Comparison of ENCODE assay signal across 12 cellular contexts in genomic region chr19:39297931-39298634, GRCh38. TPM values are rescaled to one million over a fixed set of nuclear protein-coding genes. Genes with fewer than 3 reads are reported as not detected.
DNase-seq lines count a peak whose midpoint lies in the region; ATAC-seq, FAIRE-seq and TF ChIP-seq lines count a peak whose summit lies in the region.
"Had no signal": no experiment of that assay in that cellular context is flagged by ENCODE, and none has a peak within 500 bp of the region (broad histone marks: within the 10 kb centered on the region; RNA-seq: fewer than 3 reads in every experiment).

No MANE protein-coding gene starts in this region.

- H3K4me2 ChIP-seq in Loucy (ENCODE audit: low read depth, low read length, poor library complexity, severe bottlenecking), result peak overlapping the region; percentile 69
- H3K4me2 ChIP-seq in K562 (ENCODE audit: insufficient read depth, low read length), result no peak overlapping the region

- H3K27ac ChIP-seq in K562 (ENCODE audit: extremely low read depth, low read depth, low read length), result no peak overlapping the region
- H3K27ac ChIP-seq: body of pancreas had no signal

- H3K4me1 ChIP-seq in Loucy (ENCODE audit: insufficient read depth, low read length, poor library complexity, severe bottlenecking) (peaks cover 12% of the 10 kb centered on the region), K562 (replicated peaks in 1 of 2; ENCODE audit: control insufficient read depth in 2 of 2, insufficient read depth in 2 of 2, low read length in 2 of 2) (peaks cover 0 to 13% of the 10 kb centered on the region in 2 experiments; a peak in 2 of 5 replicates)
- H3K4me1 ChIP-seq: body of pancreas had no signal

- H3K27ac Mint-ChIP-seq in activated CD8-positive, alpha-beta T cell treated with anti-CD3 and anti-CD28 coated beads for 36 hours, result peak overlapping the region; percentile 73
- H3K27ac Mint-ChIP-seq in stimulated activated naive B cell treated with anti-CD40 and anti-IgM and Interleukin-4, amounts not matched to agents 10 μg/mL and 1 μg/mL and 100 μg/mL, for 72 hours, result no peak overlapping the region

- H3K9me3 ChIP-seq in Loucy (ENCODE audit: insufficient read depth, low read depth, low read length) (no peaks in the 10 kb centered on the region), K562 (replicated peaks; ENCODE audit: control insufficient read depth, insufficient read depth, low read depth, low read length) (no peaks in the 10 kb centered on the region)
- H3K9me3 ChIP-seq: body of pancreas had no signal

- H3K27me3 Mint-ChIP-seq in activated CD8-positive, alpha-beta T cell treated with anti-CD3 and anti-CD28 coated beads for 36 hours, result no peaks in the 10 kb centered on the region
- peaks cover 16 to 19% of the 10 kb centered on the region in 2 donors for H3K27me3 Mint-ChIP-seq in stimulated activated naive B cell treated with anti-CD40 and anti-IgM and Interleukin-4, amounts not matched to agents 10 μg/mL and 1 μg/mL and 100 μg/mL, for 72 hours

- H3K4me1 Mint-ChIP-seq in activated CD8-positive, alpha-beta T cell treated with anti-CD3 and anti-CD28 coated beads for 36 hours (ENCODE audit: low read depth), result peaks cover 18% of the 10 kb centered on the region
- peaks cover 0 to 2% of the 10 kb centered on the region in 2 donors for H3K4me1 Mint-ChIP-seq in stimulated activated naive B cell treated with anti-CD40 and anti-IgM and Interleukin-4, amounts not matched to agents 10 μg/mL and 1 μg/mL and 100 μg/mL, for 72 hours

- in situ Hi-C loops in K562 (cut with MboI), result no loop called here

- H3F3A ChIP-seq in Loucy (ENCODE audit: low read depth), result no peaks in the 10 kb centered on the region

- no peak for TF ChIP-seq POLR2A in K562 (conservative IDR thresholded peaks at IDR 0.05)

- peak overlapping the region; percentile 8 for H3K4me3 Mint-ChIP-seq in activated CD8-positive, alpha-beta T cell treated with anti-CD3 and anti-CD28 coated beads for 36 hours
- no peak overlapping the region for H3K4me3 Mint-ChIP-seq in stimulated activated naive B cell treated with anti-CD40 and anti-IgM and Interleukin-4, amounts not matched to agents 10 μg/mL and 1 μg/mL and 100 μg/mL, for 72 hours

- intact Hi-C loops in activated CD8-positive, alpha-beta T cell treated with anti-CD3 and anti-CD28 coated beads for 36 hours (cut with micrococcal nuclease), result no loop called here
- intact Hi-C loops in K562 (cut with micrococcal nuclease), result no loop called here

- FAIRE-seq in K562 (lab: Jason Lieb, UNC), result no peak
- FAIRE-seq: D721Med had no signal

- H3K36me3 ChIP-seq in Loucy (ENCODE audit: insufficient read depth, low read length) (no peaks in the 10 kb centered on the region), K562 (ENCODE audit: control insufficient read depth, insufficient read depth, low read length) (no peaks in the 10 kb centered on the region)

- H3K27me3 ChIP-seq in Loucy (ENCODE audit: insufficient read depth, low read length, poor library complexity, severe bottlenecking) (no peaks in the 10 kb centered on the region), K562 (ENCODE audit: control insufficient read depth in 2 of 2, insufficient read depth in 2 of 2, low read length in 2 of 2) (peaks cover 4 to 14% of the 10 kb centered on the region in 2 experiments; a peak in 2 of 5 replicates)
- H3K27me3 ChIP-seq: body of pancreas had no signal

- POLR2A ChIA-PET in activated CD8-positive, alpha-beta T cell treated with anti-CD3 and anti-CD28 coated beads for 36 hours (lab: Charles Lee), result no interaction called here
- POLR2A ChIA-PET in K562 (lab: Yijun Ruan, JAX), result interaction anchor here (0.6 kb wide), 1 partner anchor 33 kb away, joined by 3 read pairs; no protein-coding TSS in a partner anchor

- DNase-seq in activated CD8-positive, alpha-beta T cell treated with anti-CD3 and anti-CD28 coated beads for 36 hours, result peak; percentile 84
- DNase-seq in K562 (ENCODE audit: extremely low read depth in 1 of 4, low spot score in 3 of 4) (no peak), NCI-H2081 (lab: John Stamatoyannopoulos, UW) (no peak), NCI-H2081 treated with DMSO at 0.1 percent for 48 hours (lab: John Stamatoyannopoulos, UW) (no peak)
- peak; percentile 38 for DNase-seq in stimulated activated CD8-positive, alpha-beta memory T cell treated with anti-CD3 and anti-CD28 coated beads, Interleukin-15, amount 100 ng/mL, for 1 hour (ENCODE audit: low read depth)
- no peak for DNase-seq in stimulated activated naive B cell treated with anti-CD40 and anti-IgM and Interleukin-4, amounts not matched to agents 10 μg/mL and 1 μg/mL and 100 μg/mL, for 72 hours

- H4K20me1 ChIP-seq in Loucy (ENCODE audit: insufficient read depth, low read length, poor library complexity, severe bottlenecking), result no peaks in the 10 kb centered on the region
- H4K20me1 ChIP-seq in K562 (replicated peaks; ENCODE audit: control insufficient read depth, insufficient read depth, low read length), result no peaks in the 10 kb centered on the region

- no peaks in the 10 kb centered on the region for H3K9me3 Mint-ChIP-seq in activated CD8-positive, alpha-beta T cell treated with anti-CD3 and anti-CD28 coated beads for 36 hours
- H3K9me3 Mint-ChIP-seq in stimulated activated naive B cell treated with anti-CD40 and anti-IgM and Interleukin-4, amounts not matched to agents 10 μg/mL and 1 μg/mL and 100 μg/mL, for 72 hours, result no peaks in the 10 kb centered on the region

- TF ChIP-seq CTCF in Loucy (conservative IDR thresholded peaks at IDR 0.05; ENCODE audit: low read length) (no peak), K562 (IDR thresholded peaks at IDR 0.05 in 2 of 3, conservative IDR thresholded peaks at IDR 0.05 in 1 of 3; ENCODE audit: insufficient read depth in 2 of 3, low read depth in 1 of 3, low read length in 3 of 3) (no peak)
- no peak for TF ChIP-seq CTCF in activated CD8-positive, alpha-beta T cell treated with anti-CD3 and anti-CD28 coated beads for 36 hours (IDR thresholded peaks at IDR 0.05)

- CTCF ChIA-PET in activated CD8-positive, alpha-beta T cell treated with anti-CD3 and anti-CD28 coated beads for 36 hours (lab: Charles Lee), result no interaction called here
- CTCF ChIA-PET in K562 (lab: Yijun Ruan, JAX; ENCODE audit: low intra/inter-chr PET ratio), result no interaction called here

- no peak for TF ChIP-seq RAD21 in K562 (CRISPR knock-in tag; conservative IDR thresholded peaks at IDR 0.05 in 1 of 2, IDR thresholded peaks at IDR 0.05 in 1 of 2)

- TF ChIP-seq EP300 in K562 (IDR thresholded peaks at IDR 0.05; ENCODE audit: low read length), result no peak

- no TSS peak for BruUV-seq in K562 (replicated peaks; lab: Mats Ljungman, UMichigan)

- peak overlapping the region; percentile 57 for H3K9ac ChIP-seq in Loucy (ENCODE audit: low read depth, low read length, poor library complexity, severe bottlenecking)
- H3K9ac ChIP-seq in K562 (ENCODE audit: insufficient read depth in 1 of 2, low read depth in 2 of 2, low read length in 2 of 2), result peak overlapping the region in 1 of 2 experiments; percentile 45; a peak in 1 of 4 replicates

- no peaks in the 10 kb centered on the region for H3K9me2 ChIP-seq in Loucy (replicated peaks; ENCODE audit: low read depth, low read length)

- H3K36me3 Mint-ChIP-seq in activated CD8-positive, alpha-beta T cell treated with anti-CD3 and anti-CD28 coated beads for 36 hours (ENCODE audit: low read depth), result no peaks in the 10 kb centered on the region
- H3K36me3 Mint-ChIP-seq in stimulated activated naive B cell treated with anti-CD40 and anti-IgM and Interleukin-4, amounts not matched to agents 10 μg/mL and 1 μg/mL and 100 μg/mL, for 72 hours, result no peaks in the 10 kb centered on the region

- peak overlapping the region; percentile 52 for H3K4me3 ChIP-seq in Loucy (ENCODE audit: low read length, poor library complexity, severe bottlenecking)
- H3K4me3 ChIP-seq in K562, result no peak overlapping the region
- H3K4me3 ChIP-seq: body of pancreas had no signal

- 41% methylated on average over 13 of the region's 17 CpGs for WGBS in K562 (ENCODE audit: insufficient coverage, low coverage, missing lambda C conversion rate)

- peak; percentile 96 for ATAC-seq in activated CD8-positive, alpha-beta T cell treated with anti-CD3 and anti-CD28 coated beads for 36 hours
- ATAC-seq in K562 (peak; percentile 53; the same call in 2 of the 3 replicates), GM21390 (IDR thresholded peaks at IDR 0.05; ENCODE audit: unreplicated experiment) (no peak)
- ATAC-seq in stimulated activated naive B cell treated with anti-CD40 and anti-IgM and Interleukin-4, amounts not matched to agents 10 μg/mL and 1 μg/mL and 100 μg/mL, for 72 hours (replicated peaks), result no peak
- ATAC-seq: body of pancreas had no signal

- no peaks in the 10 kb centered on the region for H3K9me1 ChIP-seq in K562 (ENCODE audit: control insufficient read depth, insufficient read depth, low read length)

- H3K79me2 ChIP-seq in Loucy (ENCODE audit: insufficient read depth, low read length) (no peaks in the 10 kb centered on the region), K562 (ENCODE audit: control insufficient read depth, insufficient read depth, low read length) (no peaks in the 10 kb centered on the region)

- H2AFZ ChIP-seq in Loucy (ENCODE audit: low read length), result peak overlapping the region; percentile 44; the same call in 1 of the 2 replicates
- H2AFZ ChIP-seq in K562 (ENCODE audit: low read depth, low read length), result no peak overlapping the region

RNA-seq across cellular contexts. Expression of gene IFNL1, which starts 1.9 kb away (rescaled TPM):
- total RNA-seq in activated CD8-positive, alpha-beta T cell treated with anti-CD3 and anti-CD28 coated beads for 36 hours, result not detected
- not detected in 2 replicates for total RNA-seq in K562 (2011; cell fraction: chromatin; rRNA removed; ENCODE audit: low replicate concordance)
- not detected in 2 replicates for total RNA-seq in K562 (2011; cell fraction: nucleolus; rRNA removed)
- not detected in 2 replicates for total RNA-seq in K562 (2011; cell fraction: nucleoplasm; rRNA removed)
- total RNA-seq in K562 (2014; rRNA removed) (not detected in 2 replicates), K562 (2014; rRNA removed; fragmentation: Illumina TruSeq; extraction: Trizol) (not detected in 2 replicates), K562 (2015; rRNA removed; fragmentation: Illumina TruSeq; extraction: Trizol) (not detected in 2 replicates), K562 (2021) (not detected in 2 replicates)
- polyA plus RNA-seq in K562 (2011; rRNA removed) (not detected in 2 replicates), K562 (2014; fragmentation: Illumina TruSeq; extraction: Trizol) (not detected in 2 replicates), K562 (2014; fragmentation: Nextera tagmentation; extraction: Ambion mirVana) (not detected), K562 (2014; rRNA removed) (not detected in 2 replicates)
- not detected in 2 replicates for polyA plus RNA-seq in K562 (2011; cell fraction: cytosol; rRNA removed)
- polyA plus RNA-seq in K562 (2011; cell fraction: nucleus; rRNA removed), result not detected in 2 replicates
- not detected in 2 replicates for polyA plus RNA-seq in K562 (2012)
- not detected in 2 replicates for polyA minus RNA-seq in K562 (2011; rRNA and poly(A)+ RNA removed)
- not detected in 2 replicates for polyA minus RNA-seq in K562 (2011; cell fraction: cytosol; rRNA and poly(A)+ RNA removed)
- not detected in 2 replicates for polyA minus RNA-seq in K562 (2011; cell fraction: nucleus; rRNA and poly(A)+ RNA removed)
- total RNA-seq: body of pancreas, lung microvascular endothelial cell, renal cortical epithelial cell had no signal

RNA-seq across cellular contexts. Expression of gene LRFN1, which starts 22.6 kb away (rescaled TPM):
- 1 to 10 TPM; 6.1 to 6.5 TPM for total RNA-seq in activated CD8-positive, alpha-beta T cell treated with anti-CD3 and anti-CD28 coated beads for 36 hours
- total RNA-seq in K562 (2011; cell fraction: chromatin; rRNA removed; ENCODE audit: low replicate concordance), result 2.3 and 5.9 TPM in 2 replicates
- 10.0 and 11.3 TPM in 2 replicates for total RNA-seq in K562 (2011; cell fraction: nucleolus; rRNA removed)
- total RNA-seq in K562 (2011; cell fraction: nucleoplasm; rRNA removed), result 5.9 and 6.6 TPM in 2 replicates
- 3.8 and 5.0 TPM in 2 replicates for total RNA-seq in K562 (2014; rRNA removed)
- 0.44 and 0.45 TPM in 2 replicates for total RNA-seq in K562 (2014; rRNA removed; fragmentation: Illumina TruSeq; extraction: Trizol)
- 1.1 and 1.3 TPM in 2 replicates for total RNA-seq in K562 (2015; rRNA removed; fragmentation: Illumina TruSeq; extraction: Trizol)
- total RNA-seq in K562 (2021), result 10.6 and 10.7 TPM in 2 replicates
- 0.52 and 1.0 TPM in 2 replicates for polyA plus RNA-seq in K562 (2011; rRNA removed)
- polyA plus RNA-seq in K562 (2011; cell fraction: cytosol; rRNA removed), result 1.9 and 4.7 TPM in 2 replicates
- 2.7 and 3.9 TPM in 2 replicates for polyA plus RNA-seq in K562 (2011; cell fraction: nucleus; rRNA removed)
- polyA plus RNA-seq in K562 (2012), result 4.1 and 4.7 TPM in 2 replicates
- polyA plus RNA-seq in K562 (2014; fragmentation: Illumina TruSeq; extraction: Trizol), result 1.3 and 2.1 TPM in 2 replicates
- under 1 TPM; 0.13 TPM for polyA plus RNA-seq in K562 (2014; fragmentation: Nextera tagmentation; extraction: Ambion mirVana)
- polyA plus RNA-seq in K562 (2014; rRNA removed), result 3.9 and 4.6 TPM in 2 replicates
- 0.98 and 1.0 TPM in 2 replicates for polyA minus RNA-seq in K562 (2011; rRNA and poly(A)+ RNA removed)
- 2.8 and 5.5 TPM in 2 replicates for polyA minus RNA-seq in K562 (2011; cell fraction: cytosol; rRNA and poly(A)+ RNA removed)
- polyA minus RNA-seq in K562 (2011; cell fraction: nucleus; rRNA and poly(A)+ RNA removed), result 2.7 and 3.8 TPM in 2 replicates

RNA-seq across cellular contexts. Expression of gene IFNL2, which starts 29.9 kb away (rescaled TPM):
- total RNA-seq in activated CD8-positive, alpha-beta T cell treated with anti-CD3 and anti-CD28 coated beads for 36 hours, result not detected
- total RNA-seq in K562 (2011; cell fraction: chromatin; rRNA removed; ENCODE audit: low replicate concordance), result not detected in 2 replicates
- total RNA-seq in K562 (2011; cell fraction: nucleolus; rRNA removed), result not detected in 2 replicates
- not detected in 2 replicates for total RNA-seq in K562 (2011; cell fraction: nucleoplasm; rRNA removed)
- total RNA-seq in K562 (2014; rRNA removed) (not detected in 2 replicates), K562 (2014; rRNA removed; fragmentation: Illumina TruSeq; extraction: Trizol) (not detected in 2 replicates), K562 (2015; rRNA removed; fragmentation: Illumina TruSeq; extraction: Trizol) (not detected in 2 replicates), K562 (2021) (not detected in 2 replicates)
- polyA plus RNA-seq in K562 (2011; rRNA removed) (not detected in 2 replicates), K562 (2014; fragmentation: Illumina TruSeq; extraction: Trizol) (not detected in 2 replicates), K562 (2014; fragmentation: Nextera tagmentation; extraction: Ambion mirVana) (not detected), K562 (2014; rRNA removed) (not detected in 2 replicates)
- not detected in 2 replicates for polyA plus RNA-seq in K562 (2011; cell fraction: cytosol; rRNA removed)
- not detected in 2 replicates for polyA plus RNA-seq in K562 (2011; cell fraction: nucleus; rRNA removed)
- not detected in 2 replicates for polyA plus RNA-seq in K562 (2012)
- not detected in 2 replicates for polyA minus RNA-seq in K562 (2011; rRNA and poly(A)+ RNA removed)
- not detected in 2 replicates for polyA minus RNA-seq in K562 (2011; cell fraction: cytosol; rRNA and poly(A)+ RNA removed)
- polyA minus RNA-seq in K562 (2011; cell fraction: nucleus; rRNA and poly(A)+ RNA removed), result not detected in 2 replicates
- total RNA-seq: body of pancreas, lung microvascular endothelial cell, renal cortical epithelial cell had no signal

RNA-seq across cellular contexts. Expression of gene GMFG, which starts 37.8 kb away (rescaled TPM):
- total RNA-seq in activated CD8-positive, alpha-beta T cell treated with anti-CD3 and anti-CD28 coated beads for 36 hours, result 100 to 1,000 TPM; 280 to 297 TPM
- 7.6 and 17.2 TPM in 2 replicates for total RNA-seq in K562 (2011; cell fraction: chromatin; rRNA removed; ENCODE audit: low replicate concordance)
- total RNA-seq in K562 (2011; cell fraction: nucleolus; rRNA removed), result 11.3 and 11.6 TPM in 2 replicates
- total RNA-seq in K562 (2011; cell fraction: nucleoplasm; rRNA removed), result 14.4 and 17.5 TPM in 2 replicates
- total RNA-seq in K562 (2014; rRNA removed) (37.1 and 48.4 TPM in 2 replicates), K562 (2014; rRNA removed; fragmentation: Illumina TruSeq; extraction: Trizol) (48.5 and 59.1 TPM in 2 replicates), K562 (2015; rRNA removed; fragmentation: Illumina TruSeq; extraction: Trizol) (52.8 and 55.6 TPM in 2 replicates), K562 (2021) (51.8 and 58.6 TPM in 2 replicates)
- polyA plus RNA-seq in K562 (2011; rRNA removed) (91.3 and 101 TPM in 2 replicates), K562 (2014; fragmentation: Illumina TruSeq; extraction: Trizol) (49.0 and 60.2 TPM in 2 replicates), K562 (2014; fragmentation: Nextera tagmentation; extraction: Ambion mirVana) (100 to 1,000 TPM; 133 to 152 TPM), K562 (2014; rRNA removed) (61.3 and 70.7 TPM in 2 replicates)
- 45.0 and 75.1 TPM in 2 replicates for polyA plus RNA-seq in K562 (2011; cell fraction: cytosol; rRNA removed)
- 35.8 and 51.3 TPM in 2 replicates for polyA plus RNA-seq in K562 (2011; cell fraction: nucleus; rRNA removed)
- 108 and 198 TPM in 2 replicates for polyA plus RNA-seq in K562 (2012)
- polyA minus RNA-seq in K562 (2011; rRNA and poly(A)+ RNA removed), result 23.5 and 24.2 TPM in 2 replicates
- polyA minus RNA-seq in K562 (2011; cell fraction: cytosol; rRNA and poly(A)+ RNA removed), result 8.4 and 10.6 TPM in 2 replicates
- polyA minus RNA-seq in K562 (2011; cell fraction: nucleus; rRNA and poly(A)+ RNA removed), result 2.2 and 9.1 TPM in 2 replicates
- total RNA-seq: renal cortical epithelial cell had no signal

RNA-seq across cellular contexts. Expression of gene SAMD4B, which starts 44.1 kb away (rescaled TPM):
- 10 to 100 TPM; 35.5 to 37.1 TPM for total RNA-seq in activated CD8-positive, alpha-beta T cell treated with anti-CD3 and anti-CD28 coated beads for 36 hours
- 114 and 163 TPM in 2 replicates for total RNA-seq in K562 (2011; cell fraction: chromatin; rRNA removed; ENCODE audit: low replicate concordance)
- 74.5 and 86.1 TPM in 2 replicates for total RNA-seq in K562 (2011; cell fraction: nucleolus; rRNA removed)
- total RNA-seq in K562 (2011; cell fraction: nucleoplasm; rRNA removed), result 116 and 164 TPM in 2 replicates
- total RNA-seq in K562 (2014; rRNA removed) (41.1 and 55.2 TPM in 2 replicates), K562 (2014; rRNA removed; fragmentation: Illumina TruSeq; extraction: Trizol) (17.2 and 19.9 TPM in 2 replicates), K562 (2015; rRNA removed; fragmentation: Illumina TruSeq; extraction: Trizol) (38.0 and 42.2 TPM in 2 replicates), K562 (2021) (86.3 and 90.5 TPM in 2 replicates)
- polyA plus RNA-seq in K562 (2011; rRNA removed) (20.9 and 54.2 TPM in 2 replicates), K562 (2014; fragmentation: Illumina TruSeq; extraction: Trizol) (81.8 and 105 TPM in 2 replicates), K562 (2014; fragmentation: Nextera tagmentation; extraction: Ambion mirVana) (1 to 10 TPM; 3.4 to 5.9 TPM), K562 (2014; rRNA removed) (76.4 and 77.0 TPM in 2 replicates)
- polyA plus RNA-seq in K562 (2011; cell fraction: cytosol; rRNA removed), result 38.5 and 56.2 TPM in 2 replicates
- 81.0 and 127 TPM in 2 replicates for polyA plus RNA-seq in K562 (2011; cell fraction: nucleus; rRNA removed)
- 86.0 and 136 TPM in 2 replicates for polyA plus RNA-seq in K562 (2012)
- 22.5 and 27.0 TPM in 2 replicates for polyA minus RNA-seq in K562 (2011; rRNA and poly(A)+ RNA removed)
- polyA minus RNA-seq in K562 (2011; cell fraction: cytosol; rRNA and poly(A)+ RNA removed), result 59.6 and 84.3 TPM in 2 replicates
- polyA minus RNA-seq in K562 (2011; cell fraction: nucleus; rRNA and poly(A)+ RNA removed), result 23.4 and 27.1 TPM in 2 replicates

Comparison
In these comparisons a context has a peak if more than half of its experiments do, and no peak if none do; other contexts are left out.
1. ATAC-seq: peak in activated CD8-positive, alpha-beta T cell treated with anti-CD3 and anti-CD28 coated beads for 36 hours (single experiment) and K562 (single experiment); none in stimulated activated naive B cell treated with anti-CD40 and anti-IgM and Interleukin-4, amounts not matched to agents 10 μg/mL and 1 μg/mL and 100 μg/mL, for 72 hours (0 of 2) and GM21390 (single experiment).
2. DNase-seq: peak in activated CD8-positive, alpha-beta T cell treated with anti-CD3 and anti-CD28 coated beads for 36 hours (single experiment) and stimulated activated CD8-positive, alpha-beta memory T cell treated with anti-CD3 and anti-CD28 coated beads, Interleukin-15, amount 100 ng/mL, for 1 hour (single experiment); none in K562 (0 of 4), NCI-H2081 (0 of 2), stimulated activated naive B cell treated with anti-CD40 and anti-IgM and Interleukin-4, amounts not matched to agents 10 μg/mL and 1 μg/mL and 100 μg/mL, for 72 hours (single experiment) and NCI-H2081 treated with DMSO at 0.1 percent for 48 hours (single experiment).